In the genomic region with DNA sequence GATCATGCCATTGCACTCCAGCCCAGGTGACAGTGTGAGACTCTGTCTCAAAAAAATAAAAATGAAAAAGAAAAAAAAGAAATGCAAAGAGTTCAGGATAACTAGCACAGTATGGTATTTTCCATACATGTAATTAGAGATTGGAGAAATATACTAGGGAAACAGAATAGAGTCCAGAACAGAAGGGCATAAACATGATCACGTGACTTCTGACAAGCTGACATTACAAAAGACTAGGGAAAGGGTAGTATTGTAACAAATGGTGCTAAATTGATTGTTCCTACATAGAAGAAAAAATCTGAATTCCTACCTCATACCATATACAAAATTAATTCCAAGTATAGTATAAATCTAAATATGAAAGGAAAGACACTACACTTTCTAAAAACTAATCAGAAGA, we compare ENCODE assay signal across 40 cellular contexts. TPM values are rescaled to one million over a fixed set of nuclear protein-coding genes. Genes with fewer than 3 reads are reported as not detected.
"Had no signal": no experiment of that assay in that cellular context is flagged by ENCODE, and none has a peak within 500 bp of the region (broad histone marks: within the 10 kb centered on the region; RNA-seq: fewer than 3 reads in every experiment).

No MANE protein-coding gene starts in this region.

- H3K9me3 Mint-ChIP-seq: activated naive CD8-positive, alpha-beta T cell treated with anti-CD3 and anti-CD28 coated beads for 36 hours had no signal

- H3K4me1 ChIP-seq: adrenal gland, body of pancreas, breast epithelium had no signal

- H3K27me3 Mint-ChIP-seq: activated CD4-positive, alpha-beta memory T cell treated with anti-CD3 and anti-CD28 coated beads for 36 hours; activated CD4-positive, alpha-beta T cell treated with anti-CD3 and anti-CD28 coated beads, Interleukin-2, amount 10 ng/mL, durations not matched to agents 24 days and 14 days; activated T-helper 17 cell treated with anti-CD3 and anti-CD28 coated beads, Interleukin-2, amount 50 U/mL, for 72 hours had no signal

- H3K4me3 ChIP-seq: adrenal gland, body of pancreas, breast epithelium had no signal

- H3K27ac ChIP-seq: adrenal gland, body of pancreas, brain microvascular endothelial cell, breast epithelium, VCaP had no signal

- H3K4me3 Mint-ChIP-seq: activated B cell treated with CpG ODN at 0.5 μM for 24 hours; activated CD4-positive, alpha-beta memory T cell treated with anti-CD3 and anti-CD28 coated beads for 36 hours; activated CD4-positive, alpha-beta T cell treated with anti-CD3 and anti-CD28 coated beads, Interleukin-2, amount 10 ng/mL, durations not matched to agents 24 days and 14 days; activated CD8-positive, alpha-beta T cell treated with anti-CD3 and anti-CD28 coated beads for 36 hours; activated naive CD4-positive, alpha-beta T cell treated with anti-CD3 and anti-CD28 coated beads for 36 hours; activated naive CD8-positive, alpha-beta T cell treated with anti-CD3 and anti-CD28 coated beads for 36 hours; activated T-cell treated with anti-CD3 and anti-CD28 coated beads, Interleukin-2, amount 50 U/mL, for 4 hours; activated T-cell treated with anti-CD3 and anti-CD28 coated beads, Interleukin-2, amount 50 U/mL, for 72 hours; activated T-helper 1 cell treated with anti-CD3 and anti-CD28 coated beads, Interleukin-12 subunit alpha, Interleukin-12 subunit beta, Interleukin-2, Interleukin-4 antibody, amounts not matched to agents 30 ng/mL and 10 ng/mL and 1 ng/mL, durations not matched to agents 14 hours and 24 hours and 36 hours; activated T-helper 17 cell treated with anti-CD3 and anti-CD28 coated beads, Interleukin-2, amount 50 U/mL, for 72 hours; T-helper 1 cell treated with Interleukin-12 subunit alpha and Interleukin-12 subunit beta and Interleukin-4 antibody, amounts not matched to agents 30 μg/mL and 1 μg/mL, for 36 hours; T-helper 2 cell treated with Interferon-gamma antibody and Interleukin-4, amounts not matched to agents 5 μg/mL and 100 μg/mL, for 36 hours had no signal

- FAIRE-seq: astrocyte, TTC549 had no signal

- H3K36me3 ChIP-seq: adrenal gland, brain microvascular endothelial cell, breast epithelium had no signal

- H3K36me3 Mint-ChIP-seq: activated CD4-positive, alpha-beta memory T cell treated with anti-CD3 and anti-CD28 coated beads for 36 hours; activated naive CD8-positive, alpha-beta T cell treated with anti-CD3 and anti-CD28 coated beads for 36 hours had no signal

- ATAC-seq: activated CD8-positive, alpha-beta T cell treated with anti-CD3 and anti-CD28 coated beads for 36 hours; activated naive CD4-positive, alpha-beta T cell treated with anti-CD3 and anti-CD28 coated beads, Interleukin-2, amount 50 U/mL, for 72 hours; activated T-cell treated with anti-CD3 and anti-CD28 coated beads, Interleukin-2, amount 50 U/mL, for 4 hours; activated T-cell treated with anti-CD3 and anti-CD28 coated beads, Interleukin-2, amount 50 U/mL, for 72 hours; activated T-helper 17 cell treated with anti-CD3 and anti-CD28 coated beads, Interleukin-2, amount 50 U/mL, for 72 hours; body of pancreas had no signal

- DNase-seq: activated B cell treated with CpG ODN at 0.5 μM for 24 hours; activated CD4-positive, alpha-beta memory T cell treated with anti-CD3 and anti-CD28 coated beads for 36 hours; activated CD4-positive, alpha-beta T cell treated with anti-CD3 and anti-CD28 coated beads for 4 hours; activated CD4-positive, alpha-beta T cell treated with anti-CD3 and anti-CD28 coated beads, Interleukin-2, amount 10 ng/mL, durations not matched to agents 24 days and 14 days; activated CD4-positive, alpha-beta T cell treated with anti-CD3 and anti-CD28 coated beads, Interleukin-2, amount 50 U/mL, for 1 hour; activated CD4-positive, alpha-beta T cell treated with anti-CD3 and anti-CD28 coated beads, Interleukin-2, amount 50 U/mL, for 4 hours; activated CD4-positive, CD25-positive, alpha-beta regulatory T cell treated with anti-CD3 and anti-CD28 coated beads, Interleukin-2, amount 50 U/mL, for 72 hours; activated CD8-positive, alpha-beta memory T cell treated with anti-CD3 and anti-CD28 coated beads, Interleukin-2, amount 50 U/mL, for 4 hours; activated CD8-positive, alpha-beta T cell treated with anti-CD3 and anti-CD28 coated beads for 36 hours; activated effector memory CD4-positive, alpha-beta T cell treated with anti-CD3 and anti-CD28 coated beads, Interleukin-2, amount 50 U/mL, for 16 hours; activated gamma-delta T cell treated with Interleukin-2 at 50 U/mL for 16 hours; activated naive CD4-positive, alpha-beta T cell; activated naive CD4-positive, alpha-beta T cell treated with anti-CD3 and anti-CD28 coated beads for 36 hours; activated naive CD4-positive, alpha-beta T cell treated with anti-CD3 and anti-CD28 coated beads, Interleukin-2, amount 50 U/mL, for 16 hours; activated naive CD8-positive, alpha-beta T cell treated with anti-CD3 and anti-CD28 coated beads for 36 hours; activated T-cell treated with anti-CD3 and anti-CD28 coated beads for 4 hours; activated T-cell treated with anti-CD3 and anti-CD28 coated beads, Interleukin-2, amount 50 U/mL, for 1 hour; activated T-cell treated with anti-CD3 and anti-CD28 coated beads, Interleukin-2, amount 50 U/mL, for 4 hours; activated T-cell treated with anti-CD3 and anti-CD28 coated beads, Interleukin-2, amount 50 U/mL, for 72 hours; adrenal gland; amniotic stem cell; aorta; body of pancreas; brain microvascular endothelial cell; central memory CD4-positive, alpha-beta T cell; T-helper 1 cell; T-helper 2 cell; T-helper 9 cell had no signal

- H3K27me3 ChIP-seq: adrenal gland, body of pancreas, brain microvascular endothelial cell, breast epithelium had no signal

- H3K9me3 ChIP-seq: adrenal gland, body of pancreas, breast epithelium had no signal

- H3K27ac Mint-ChIP-seq: activated B cell treated with CpG ODN at 0.5 μM for 24 hours; activated CD4-positive, alpha-beta memory T cell treated with anti-CD3 and anti-CD28 coated beads for 36 hours; activated CD4-positive, alpha-beta T cell treated with anti-CD3 and anti-CD28 coated beads, Interleukin-2, amount 10 ng/mL, durations not matched to agents 24 days and 14 days; activated CD8-positive, alpha-beta T cell treated with anti-CD3 and anti-CD28 coated beads for 36 hours; activated naive CD4-positive, alpha-beta T cell treated with anti-CD3 and anti-CD28 coated beads for 36 hours; activated naive CD4-positive, alpha-beta T cell treated with anti-CD3 and anti-CD28 coated beads, Interleukin-2, amount 50 U/mL, for 72 hours; activated naive CD8-positive, alpha-beta T cell treated with anti-CD3 and anti-CD28 coated beads for 36 hours; activated T-cell treated with anti-CD3 and anti-CD28 coated beads, Interleukin-2, amount 50 U/mL, for 72 hours; activated T-helper 1 cell treated with anti-CD3 and anti-CD28 coated beads, Interleukin-12 subunit alpha, Interleukin-12 subunit beta, Interleukin-2, Interleukin-4 antibody, amounts not matched to agents 30 ng/mL and 10 ng/mL and 1 ng/mL, durations not matched to agents 14 hours and 24 hours and 36 hours; activated T-helper 17 cell treated with anti-CD3 and anti-CD28 coated beads, Interleukin-2, amount 50 U/mL, for 72 hours; T-helper 1 cell treated with Interleukin-12 subunit alpha and Interleukin-12 subunit beta and Interleukin-4 antibody, amounts not matched to agents 30 μg/mL and 1 μg/mL, for 36 hours; T-helper 2 cell treated with Interferon-gamma antibody and Interleukin-4, amounts not matched to agents 5 μg/mL and 100 μg/mL, for 36 hours had no signal

- H3K4me1 Mint-ChIP-seq: activated B cell treated with CpG ODN at 0.5 μM for 24 hours; activated CD4-positive, alpha-beta T cell treated with anti-CD3 and anti-CD28 coated beads, Interleukin-2, amount 10 ng/mL, durations not matched to agents 24 days and 14 days; activated naive CD8-positive, alpha-beta T cell treated with anti-CD3 and anti-CD28 coated beads for 36 hours; activated T-helper 17 cell treated with anti-CD3 and anti-CD28 coated beads, Interleukin-2, amount 50 U/mL, for 72 hours had no signal

RNA-seq across cellular contexts. Expression of gene NLRP5, which starts 1.3 kb away (rescaled TPM):
- total RNA-seq: activated B cell treated with CpG ODN at 0.5 μM for 24 hours; activated CD4-positive, alpha-beta memory T cell treated with anti-CD3 and anti-CD28 coated beads for 36 hours; activated CD4-positive, alpha-beta T cell treated with anti-CD3 and anti-CD28 coated beads, Interleukin-2, amount 10 ng/mL, durations not matched to agents 24 days and 14 days; activated CD8-positive, alpha-beta memory T cell treated with anti-CD3 and anti-CD28 coated beads for 36 hours; activated CD8-positive, alpha-beta T cell treated with anti-CD3 and anti-CD28 coated beads for 36 hours; activated naive CD4-positive, alpha-beta T cell treated with anti-CD3 and anti-CD28 coated beads for 36 hours; activated naive CD4-positive, alpha-beta T cell treated with anti-CD3 and anti-CD28 coated beads, Interleukin-2, amount 50 U/mL, for 72 hours; activated naive CD8-positive, alpha-beta T cell treated with anti-CD3 and anti-CD28 coated beads for 36 hours; activated T-cell treated with anti-CD3 and anti-CD28 coated beads, Interleukin-2, amount 50 U/mL, for 4 hours; activated T-cell treated with anti-CD3 and anti-CD28 coated beads, Interleukin-2, amount 50 U/mL, for 72 hours; activated T-helper 1 cell treated with anti-CD3 and anti-CD28 coated beads, Interleukin-12 subunit alpha, Interleukin-12 subunit beta, Interleukin-2, Interleukin-4 antibody, amounts not matched to agents 30 ng/mL and 10 ng/mL and 1 ng/mL, durations not matched to agents 14 hours and 24 hours and 36 hours; activated T-helper 17 cell treated with anti-CD3 and anti-CD28 coated beads, Interleukin-2, amount 50 U/mL, for 72 hours; adrenal gland; aorta; astrocyte; body of pancreas; cardiac septum; cerebellum had no signal
- polyA plus RNA-seq: adrenal gland, aorta had no signal

RNA-seq across cellular contexts. Expression of gene NLRP8, which starts 37.6 kb away (rescaled TPM):
- total RNA-seq: activated B cell treated with CpG ODN at 0.5 μM for 24 hours; activated CD4-positive, alpha-beta memory T cell treated with anti-CD3 and anti-CD28 coated beads for 36 hours; activated CD4-positive, alpha-beta T cell treated with anti-CD3 and anti-CD28 coated beads, Interleukin-2, amount 10 ng/mL, durations not matched to agents 24 days and 14 days; activated CD8-positive, alpha-beta memory T cell treated with anti-CD3 and anti-CD28 coated beads for 36 hours; activated CD8-positive, alpha-beta T cell treated with anti-CD3 and anti-CD28 coated beads for 36 hours; activated naive CD4-positive, alpha-beta T cell treated with anti-CD3 and anti-CD28 coated beads for 36 hours; activated naive CD4-positive, alpha-beta T cell treated with anti-CD3 and anti-CD28 coated beads, Interleukin-2, amount 50 U/mL, for 72 hours; activated naive CD8-positive, alpha-beta T cell treated with anti-CD3 and anti-CD28 coated beads for 36 hours; activated T-cell treated with anti-CD3 and anti-CD28 coated beads, Interleukin-2, amount 50 U/mL, for 4 hours; activated T-cell treated with anti-CD3 and anti-CD28 coated beads, Interleukin-2, amount 50 U/mL, for 72 hours; activated T-helper 1 cell treated with anti-CD3 and anti-CD28 coated beads, Interleukin-12 subunit alpha, Interleukin-12 subunit beta, Interleukin-2, Interleukin-4 antibody, amounts not matched to agents 30 ng/mL and 10 ng/mL and 1 ng/mL, durations not matched to agents 14 hours and 24 hours and 36 hours; activated T-helper 17 cell treated with anti-CD3 and anti-CD28 coated beads, Interleukin-2, amount 50 U/mL, for 72 hours; adrenal gland; aorta; astrocyte; body of pancreas; cardiac septum; cerebellum had no signal
- polyA plus RNA-seq: adrenal gland, aorta had no signal

RNA-seq across cellular contexts. Expression of gene NLRP13, which starts 53.1 kb away (rescaled TPM):
- total RNA-seq: activated B cell treated with CpG ODN at 0.5 μM for 24 hours; activated CD4-positive, alpha-beta memory T cell treated with anti-CD3 and anti-CD28 coated beads for 36 hours; activated CD4-positive, alpha-beta T cell treated with anti-CD3 and anti-CD28 coated beads, Interleukin-2, amount 10 ng/mL, durations not matched to agents 24 days and 14 days; activated CD8-positive, alpha-beta memory T cell treated with anti-CD3 and anti-CD28 coated beads for 36 hours; activated CD8-positive, alpha-beta T cell treated with anti-CD3 and anti-CD28 coated beads for 36 hours; activated naive CD4-positive, alpha-beta T cell treated with anti-CD3 and anti-CD28 coated beads for 36 hours; activated naive CD4-positive, alpha-beta T cell treated with anti-CD3 and anti-CD28 coated beads, Interleukin-2, amount 50 U/mL, for 72 hours; activated naive CD8-positive, alpha-beta T cell treated with anti-CD3 and anti-CD28 coated beads for 36 hours; activated T-cell treated with anti-CD3 and anti-CD28 coated beads, Interleukin-2, amount 50 U/mL, for 4 hours; activated T-cell treated with anti-CD3 and anti-CD28 coated beads, Interleukin-2, amount 50 U/mL, for 72 hours; activated T-helper 1 cell treated with anti-CD3 and anti-CD28 coated beads, Interleukin-12 subunit alpha, Interleukin-12 subunit beta, Interleukin-2, Interleukin-4 antibody, amounts not matched to agents 30 ng/mL and 10 ng/mL and 1 ng/mL, durations not matched to agents 14 hours and 24 hours and 36 hours; activated T-helper 17 cell treated with anti-CD3 and anti-CD28 coated beads, Interleukin-2, amount 50 U/mL, for 72 hours; adrenal gland; aorta; astrocyte; body of pancreas; cardiac septum; cerebellum had no signal
- polyA plus RNA-seq: adrenal gland, aorta had no signal
